ENCODE assay signal across 8 cellular contexts in genomic region chr14:90815817-90816662, GRCh38. TPM values are rescaled to one million over a fixed set of nuclear protein-coding genes. Genes with fewer than 3 reads are reported as not detected.
DNase-seq lines count a peak whose midpoint lies in the region; ATAC-seq and TF ChIP-seq lines count a peak whose summit lies in the region.

TTC7B (minus strand) TSS chr14:90816430; CDS start chr14:90816295, 135 bp downstream.

- DNase-seq in ACHN (peak; percentile 43), GM13977 (ENCODE audit: low spot score) (peak; percentile 91), coronary artery (ENCODE audit: low spot score) (no peak), dedifferentiated amniotic fluid mesenchymal stem cell (ENCODE audit: extremely low spot score) (no peak)
- no peak for DNase-seq in stimulated activated naive B cell treated with anti-CD40 and anti-IgM and Interleukin-4, amounts not matched to agents 10 μg/mL and 1 μg/mL and 100 μg/mL, for 72 hours

- H3K36me3 ChIP-seq in liver (ENCODE audit: control insufficient read depth in 4 of 4, insufficient read depth in 3 of 4, low read depth in 1 of 4, low read length in 3 of 4) = no peaks in the 10 kb centered on the region

- TF ChIP-seq CTCF in GM13977 (IDR thresholded peaks at IDR 0.05; ENCODE audit: extremely low read depth, insufficient read depth, missing control alignments) (peak; percentile 55), coronary artery (IDR thresholded peaks at IDR 0.05) (no peak), liver (IDR thresholded peaks at IDR 0.05; ENCODE audit: low read depth, low read length, missing input control) (peak; percentile 49)

- TF ChIP-seq RAD21 in liver (IDR thresholded peaks at IDR 0.05) = no peak

- H3K27me3 Mint-ChIP-seq in stimulated activated naive B cell treated with anti-CD40 and anti-IgM and Interleukin-4, amounts not matched to agents 10 μg/mL and 1 μg/mL and 100 μg/mL, for 72 hours = peaks cover 13 to 24% of the 10 kb centered on the region in 2 donors

- peaks cover 7 to 17% of the 10 kb centered on the region in 2 donors for H3K4me1 Mint-ChIP-seq in stimulated activated naive B cell treated with anti-CD40 and anti-IgM and Interleukin-4, amounts not matched to agents 10 μg/mL and 1 μg/mL and 100 μg/mL, for 72 hours

- H3K27ac ChIP-seq in coronary artery (peak within 1 kb of the TSS; percentile 47 to 72), liver (ENCODE audit: low read depth in 1 of 2, low read length in 2 of 2) (peak within 1 kb of the TSS; percentile 48 to 73)

- WGBS in liver = 1% methylated on average over 111 of the region's 111 CpGs

- peaks cover 28 to 87% (median 71%) of the 10 kb centered on the region in 4 donors for H3K4me1 ChIP-seq in liver (ENCODE audit: control insufficient read depth in 4 of 4, insufficient read depth in 4 of 4, low read length in 3 of 4)

- H3K4me3 Mint-ChIP-seq in stimulated activated naive B cell treated with anti-CD40 and anti-IgM and Interleukin-4, amounts not matched to agents 10 μg/mL and 1 μg/mL and 100 μg/mL, for 72 hours = peak within 1 kb of the TSS; percentile 59 to 65

- peak within 1 kb of the TSS; percentile 91 for H3K4me3 ChIP-seq in coronary artery
- H3K4me3 ChIP-seq in liver (ENCODE audit: low read depth in 1 of 3, low read length in 3 of 3) = peak within 1 kb of the TSS; percentile 28 to 84 (median 63)

- H3K36me3 Mint-ChIP-seq in stimulated activated naive B cell treated with anti-CD40 and anti-IgM and Interleukin-4, amounts not matched to agents 10 μg/mL and 1 μg/mL and 100 μg/mL, for 72 hours = no peaks in the 10 kb centered on the region

- intact Hi-C loops in T-helper 1 cell treated with Interleukin-12 subunit alpha and Interleukin-12 subunit beta and Interleukin-4 antibody, amounts not matched to agents 30 ng/mL and 1 ng/mL, for 36 hours (cut with micrococcal nuclease) = loop anchor here (1.0 kb wide), 1 partner anchor 12 kb away; no protein-coding TSS in a partner anchor

- H3K27me3 ChIP-seq in liver (ENCODE audit: control insufficient read depth in 4 of 4, insufficient read depth in 4 of 4, low read length in 3 of 4) = no peaks in the 10 kb centered on the region

- H3K9ac ChIP-seq in liver (ENCODE audit: low read depth in 1 of 2, low read length in 2 of 2) = peak within 1 kb of the TSS; percentile 21 to 36

- no peak within 1 kb of the TSS for H3K27ac Mint-ChIP-seq in stimulated activated naive B cell treated with anti-CD40 and anti-IgM and Interleukin-4, amounts not matched to agents 10 μg/mL and 1 μg/mL and 100 μg/mL, for 72 hours

- no peaks in the 10 kb centered on the region for H3K9me3 ChIP-seq in liver (ENCODE audit: control insufficient read depth in 4 of 4, low read length in 3 of 4)

- in situ Hi-C loops in ACHN (cut with HindIII; ENCODE audit: low pct_ligation_motif_present, low pct_unique_long_range_greater_than_20kb, low sequenced_read_pairs) = no loop called here
- in situ Hi-C loops in GM13977 (cut with MboI; ENCODE audit: low pct_unique_long_range_greater_than_20kb, low sequenced_read_pairs, unreplicated experiment) = no loop called here

- H3K9me3 Mint-ChIP-seq in stimulated activated naive B cell treated with anti-CD40 and anti-IgM and Interleukin-4, amounts not matched to agents 10 μg/mL and 1 μg/mL and 100 μg/mL, for 72 hours = no peaks in the 10 kb centered on the region

- ATAC-seq in HG03280 (IDR thresholded peaks at IDR 0.05; ENCODE audit: unreplicated experiment) = peak; percentile 79
- peak; percentile 72 to 75 for ATAC-seq in stimulated activated naive B cell treated with anti-CD40 and anti-IgM and Interleukin-4, amounts not matched to agents 10 μg/mL and 1 μg/mL and 100 μg/mL, for 72 hours (replicated peaks)

TF ChIP-seq in liver, 16 proteins besides CTCF, POLR2A, EP300 and RAD21:
- TF ChIP-seq NR2F2 (IDR thresholded peaks at IDR 0.05) (no peak), EGR1 (IDR thresholded peaks at IDR 0.05; ENCODE audit: low read depth in 2 of 2) (no peak), REST (IDR thresholded peaks at IDR 0.05) (no peak), ATF3 (IDR thresholded peaks at IDR 0.05) (no peak), YY1 (IDR thresholded peaks at IDR 0.05) (no peak), HNF4A (conservative IDR thresholded peaks at IDR 0.05) (no peak), FOXA2 (IDR thresholded peaks at IDR 0.05) (no peak), RXRA (IDR thresholded peaks at IDR 0.05) (no peak), TAF1 (conservative IDR thresholded peaks at IDR 0.05) (no peak), FOXA1 (IDR thresholded peaks at IDR 0.05) (no peak), JUND (IDR thresholded peaks at IDR 0.05) (no peak), HNF4G (IDR thresholded peaks at IDR 0.05) (no peak), GABPA (IDR thresholded peaks at IDR 0.05 in 1 of 2, conservative IDR thresholded peaks at IDR 0.05 in 1 of 2) (no peak), MAX (IDR thresholded peaks at IDR 0.05) (no peak)
TF ChIP-seq in liver: peak in this region for 0.

RNA-seq across cellular contexts. Expression of gene TTC7B, which starts in this region (rescaled TPM):
- total RNA-seq in T-helper 1 cell treated with Interleukin-12 subunit alpha and Interleukin-12 subunit beta and Interleukin-4 antibody, amounts not matched to agents 30 ng/mL and 1 ng/mL, for 36 hours = 9.3 and 10.3 TPM in 2 replicates
- 10 to 100 TPM in 1 of 2 donors, 1 to 10 TPM in 1; 9.1 to 31.0 TPM for total RNA-seq in liver
- polyA plus RNA-seq in liver = 10 to 100 TPM in 1 of 2 donors, 1 to 10 TPM in 1; 9.5 to 15.4 TPM

Comparison
In these comparisons a context has a peak if more than half of its experiments do, and no peak if none do; other contexts are left out.
1. DNase-seq: peak in ACHN (single experiment) and GM13977 (single experiment); none in coronary artery (single experiment), stimulated activated naive B cell treated with anti-CD40 and anti-IgM and Interleukin-4, amounts not matched to agents 10 μg/mL and 1 μg/mL and 100 μg/mL, for 72 hours (single experiment) and dedifferentiated amniotic fluid mesenchymal stem cell (single experiment).